18 cellular contexts compared by ENCODE assay signal in genomic region chr3:127063916-127064315, GRCh38.
A peak's percentile ranks its signal among the peaks of the same experiment; 100 is the strongest.
DNase-seq lines count a peak whose midpoint lies in the region; ATAC-seq, FAIRE-seq and TF ChIP-seq lines count a peak whose summit lies in the region.
"Had no signal": no experiment of that assay in that cellular context is flagged by ENCODE, and none has a peak within 500 bp of the region (broad histone marks: within the 10 kb centered on the region; RNA-seq: fewer than 3 reads in every experiment).

No MANE protein-coding gene starts in this region.

- TF ChIP-seq CTCF in right lobe of liver (IDR thresholded peaks at IDR 0.05) (no peak), HepG2 (CRISPR knock-in tag; IDR thresholded peaks at IDR 0.05) (no peak), neural progenitor cell (IDR thresholded peaks at IDR 0.05) (no peak)

- H2AFZ ChIP-seq in HepG2 (ENCODE audit: low read length), result no peak overlapping the region
- H2AFZ ChIP-seq in neural progenitor cell (replicated peaks), result no peak overlapping the region
- H2AFZ ChIP-seq: GM23338 had no signal

- peaks cover 6% of the 10 kb centered on the region for H3K27me3 Mint-ChIP-seq in neural progenitor cell (ENCODE audit: insufficient read depth, low read depth)

- H3K27ac Mint-ChIP-seq in neural progenitor cell, result peak overlapping the region; percentile 76
- H3K27ac Mint-ChIP-seq: CD4-positive, CD25-positive, alpha-beta regulatory T cell; CD8-positive, alpha-beta memory T cell; GM23338; HFFc6 had no signal

- no peaks in the 10 kb centered on the region for H3K36me3 ChIP-seq in right lobe of liver
- no peaks in the 10 kb centered on the region for H3K36me3 ChIP-seq in HepG2 (replicated peaks in 1 of 2; ENCODE audit: control insufficient read depth in 1 of 2, insufficient read depth in 2 of 2, low read length in 2 of 2)
- H3K36me3 ChIP-seq in neural progenitor cell, result no peaks in the 10 kb centered on the region
- H3K36me3 ChIP-seq: BE2C had no signal

- TF ChIP-seq POLR2A in right lobe of liver (IDR thresholded peaks at IDR 0.05) (no peak), HepG2 (IDR thresholded peaks at IDR 0.05; ENCODE audit: insufficient read depth in 1 of 2, low read depth in 2 of 2, low read length in 2 of 2) (no peak)

- ATAC-seq in right lobe of liver (no peak), HepG2 (no peak), GM21717 (IDR thresholded peaks at IDR 0.05; ENCODE audit: unreplicated experiment) (no peak)
- ATAC-seq: GM23338 had no signal

- H3K27me3 ChIP-seq in right lobe of liver (no peaks in the 10 kb centered on the region), HepG2 (ENCODE audit: control insufficient read depth in 1 of 2, insufficient read depth in 2 of 2, low read length in 2 of 2) (peaks cover 6 to 31% of the 10 kb centered on the region in 2 experiments; a peak in 3 of 5 replicates), neural progenitor cell (no peaks in the 10 kb centered on the region)
- H3K27me3 ChIP-seq: BE2C had no signal

- no peaks in the 10 kb centered on the region for H3K36me3 Mint-ChIP-seq in neural progenitor cell
- H3K36me3 Mint-ChIP-seq: CD4-positive, CD25-positive, alpha-beta regulatory T cell; CD8-positive, alpha-beta memory T cell had no signal

- no peak for FAIRE-seq in HepG2 (lab: Jason Lieb, UNC)
- FAIRE-seq: A204.1, D721Med, GM12891 had no signal

- H3K27ac ChIP-seq in right lobe of liver (no peak overlapping the region), HepG2 (ENCODE audit: extremely low read length, insufficient read depth, low read length) (no peak overlapping the region), neural progenitor cell (no peak overlapping the region)

- H3K9me3 ChIP-seq in right lobe of liver, result no peaks in the 10 kb centered on the region
- no peaks in the 10 kb centered on the region for H3K9me3 ChIP-seq in HepG2 (ENCODE audit: low read length)
- no peaks in the 10 kb centered on the region for H3K9me3 ChIP-seq in neural progenitor cell (ENCODE audit: low read depth)
- H3K9me3 ChIP-seq: BE2C, Caco-2 had no signal

- peaks cover 7% of the 10 kb centered on the region for H3F3A ChIP-seq in neural progenitor cell (ENCODE audit: low read depth)

- in situ Hi-C loops in HepG2 (cut with HindIII; ENCODE audit: extremely low pct_ligation_motif_present, low pct_unique_long_range_greater_than_20kb), result no loop called here

- no peak overlapping the region for H3K4me3 ChIP-seq in right lobe of liver
- no peak overlapping the region for H3K4me3 ChIP-seq in HepG2 (replicated peaks in 1 of 3; ENCODE audit: insufficient read depth in 1 of 3, low read depth in 2 of 3, low read length in 3 of 3)
- H3K4me3 ChIP-seq in neural progenitor cell, result no peak overlapping the region
- H3K4me3 ChIP-seq: GM23338 had no signal

- no peak for TF ChIP-seq RAD21 in HepG2 (CRISPR knock-in tag; IDR thresholded peaks at IDR 0.05)

- H4K20me1 ChIP-seq in HepG2 (ENCODE audit: insufficient read depth, low read length), result no peaks in the 10 kb centered on the region
- H4K20me1 ChIP-seq in neural progenitor cell (ENCODE audit: low read depth), result no peaks in the 10 kb centered on the region

- TF ChIP-seq EP300 in HepG2 (IDR thresholded peaks at IDR 0.05; ENCODE audit: low read depth in 2 of 2, low read length in 2 of 2) (no peak), HepG2 (CRISPR knock-in tag; IDR thresholded peaks at IDR 0.05; ENCODE audit: borderline replicate concordance) (no peak)

- DNase-seq in right lobe of liver (peak in 2 of 3 donors; percentile 18 to 21), HepG2 (ENCODE audit: low spot score) (no peak), neural progenitor cell (ENCODE audit: low spot score) (no peak), posterior vena cava (ENCODE audit: low spot score) (peak; percentile 37), HPDE6-E6E7 (ENCODE audit: extremely low spot score) (no peak)
- DNase-seq: ACHN; BE2C; C1 segment of cervical spinal cord; Caco-2; CD4-positive, CD25-positive, alpha-beta regulatory T cell; H7; HFFc6 had no signal

- H3K4me1 ChIP-seq in right lobe of liver (no peaks in the 10 kb centered on the region), HepG2 (ENCODE audit: insufficient read depth, low read length) (no peaks in the 10 kb centered on the region), neural progenitor cell (peaks cover 5% of the 10 kb centered on the region)
- H3K4me1 ChIP-seq: Caco-2 had no signal

- no peak overlapping the region for H3K4me2 ChIP-seq in HepG2 (ENCODE audit: low read depth, low read length)
- no peak overlapping the region for H3K4me2 ChIP-seq in neural progenitor cell
- H3K4me2 ChIP-seq: GM23338 had no signal

- 72% methylated on average over 4 of the region's 4 CpGs for WGBS in right lobe of liver (ENCODE audit: insufficient coverage, low coverage, low lambda C conversion rate, missing lambda C conversion rate)
- 12% methylated on average over 4 of the region's 4 CpGs for WGBS in HepG2 (ENCODE audit: low lambda C conversion rate)

- intact Hi-C loops in right lobe of liver (cut with DNase I) (no loop called here), HepG2 (cut with micrococcal nuclease; ENCODE audit: unreplicated experiment) (no loop called here), posterior vena cava (cut with DNase I) (no loop called here)

- POLR2A ChIA-PET in HepG2 (lab: Yijun Ruan, JAX), result no interaction called here

- H3K79me2 ChIP-seq in HepG2 (ENCODE audit: insufficient read depth, low read length) (no peaks in the 10 kb centered on the region), neural progenitor cell (ENCODE audit: low read depth) (no peaks in the 10 kb centered on the region)

- CTCF ChIA-PET in HepG2 (lab: Yijun Ruan, JAX; ENCODE audit: low intra/inter-chr PET ratio, low total read pairs), result no interaction called here

- H3K9ac ChIP-seq in HepG2 (ENCODE audit: insufficient read depth, low read depth, low read length) (no peak overlapping the region), neural progenitor cell (no peak overlapping the region)

- H3K9me3 Mint-ChIP-seq in neural progenitor cell, result no peaks in the 10 kb centered on the region
- H3K9me3 Mint-ChIP-seq: GM23338, HFFc6 had no signal

- H3K4me1 Mint-ChIP-seq in neural progenitor cell, result peaks cover 23% of the 10 kb centered on the region
- H3K4me1 Mint-ChIP-seq: CD4-positive, CD25-positive, alpha-beta regulatory T cell; CD8-positive, alpha-beta memory T cell had no signal

- BruUV-seq in HepG2 (replicated peaks; lab: Mats Ljungman, UMichigan), result no TSS peak

- no peak overlapping the region for H3K4me3 Mint-ChIP-seq in neural progenitor cell
- H3K4me3 Mint-ChIP-seq: CD4-positive, CD25-positive, alpha-beta regulatory T cell; CD8-positive, alpha-beta memory T cell; GM23338; HFFc6 had no signal

TF ChIP-seq in HepG2, 621 proteins besides CTCF, POLR2A, EP300 and RAD21:
- TF ChIP-seq ZNF766 (CRISPR knock-in tag; IDR thresholded peaks at IDR 0.05; ENCODE audit: borderline replicate concordance) (no peak), JUND (CRISPR knock-in tag; IDR thresholded peaks at IDR 0.05) (no peak), ZNF660 (CRISPR knock-in tag; IDR thresholded peaks at IDR 0.05; ENCODE audit: borderline replicate concordance, low read depth) (no peak), NR2F1 (CRISPR knock-in tag; IDR thresholded peaks at IDR 0.05) (no peak), ZNF280B (CRISPR knock-in tag; IDR thresholded peaks at IDR 0.05; ENCODE audit: borderline replicate concordance) (no peak), BHLHE40 (IDR thresholded peaks at IDR 0.05; ENCODE audit: low read length) (no peak), CBFB (CRISPR knock-in tag; IDR thresholded peaks at IDR 0.05) (no peak), PHF21A (CRISPR knock-in tag; IDR thresholded peaks at IDR 0.05) (no peak), ZBTB25 (CRISPR knock-in tag; IDR thresholded peaks at IDR 0.05) (no peak)

Comparison
In these comparisons a context has a peak if more than half of its experiments do, and no peak if none do; other contexts are left out.
1. DNase-seq: peak in right lobe of liver (2 of 3) and posterior vena cava (single experiment); none in HepG2 (single experiment), neural progenitor cell (single experiment) and HPDE6-E6E7 (single experiment).